8 cellular contexts compared by ENCODE assay signal in genomic region chr5:115460476-115460875, GRCh38.
DNase-seq lines count a peak whose midpoint lies in the region; ATAC-seq and TF ChIP-seq lines count a peak whose summit lies in the region.

No MANE protein-coding gene starts in this region.

- H3K9me3 ChIP-seq in gastrocnemius medialis (no peaks in the 10 kb centered on the region), MM.1S (replicated peaks; ENCODE audit: insufficient read depth, low read length) (no peaks in the 10 kb centered on the region)

- no peaks in the 10 kb centered on the region for H3F3A ChIP-seq in MM.1S (ENCODE audit: insufficient read depth, low read length)

- no peaks in the 10 kb centered on the region for H4K20me1 ChIP-seq in MM.1S (ENCODE audit: insufficient read depth, low read length)

- H3K79me2 ChIP-seq in MM.1S (ENCODE audit: low read length) = no peaks in the 10 kb centered on the region

- no peaks in the 10 kb centered on the region for H3K9me2 ChIP-seq in MM.1S (replicated peaks; ENCODE audit: insufficient read depth, low read length)

- DNase-seq in AG20443 (ENCODE audit: low spot score) (peak; percentile 45), astrocyte of the spinal cord (ENCODE audit: low read depth, low spot score) (peak; percentile 72), gastrocnemius medialis (peak; percentile 62 to 76), Kasumi-1 (lab: John Stamatoyannopoulos, UW) (no peak), MM.1S (no peak), DMS79 (lab: John Stamatoyannopoulos, UW) (no peak)

- H3K4me3 ChIP-seq in astrocyte of the spinal cord (ENCODE audit: low read depth, low read length) (no peak overlapping the region), gastrocnemius medialis (no peak overlapping the region), MM.1S (ENCODE audit: low read length) (no peak overlapping the region)

- TF ChIP-seq CTCF in astrocyte of the spinal cord (IDR thresholded peaks at IDR 0.05; ENCODE audit: low read depth, low read length) = no peak
- TF ChIP-seq CTCF in gastrocnemius medialis (IDR thresholded peaks at IDR 0.05 in 4 of 5, conservative IDR thresholded peaks at IDR 0.05 in 1 of 5) = no peak
- no peak for TF ChIP-seq CTCF in MM.1S (IDR thresholded peaks at IDR 0.05; ENCODE audit: low read length)

- no peaks in the 10 kb centered on the region for H3K36me3 ChIP-seq in gastrocnemius medialis
- H3K36me3 ChIP-seq in MM.1S (replicated peaks; ENCODE audit: insufficient read depth, low read length) = no peaks in the 10 kb centered on the region

- intact Hi-C loops in gastrocnemius medialis (cut with DNase I; ENCODE audit: low total_unique reads) = loop anchor here (2.0 kb wide), 1 partner anchor 82 kb away; no protein-coding TSS in a partner anchor

- ATAC-seq in GM19035 (IDR thresholded peaks at IDR 0.05; ENCODE audit: unreplicated experiment) (peak; percentile 77), HG03442 (IDR thresholded peaks at IDR 0.05; ENCODE audit: unreplicated experiment) (peak; percentile 77), gastrocnemius medialis (peak; percentile 78 to 85)

- H3K27me3 ChIP-seq in gastrocnemius medialis (no peaks in the 10 kb centered on the region), MM.1S (replicated peaks; ENCODE audit: insufficient read depth, low read length) (no peaks in the 10 kb centered on the region)

- H3K4me2 ChIP-seq in MM.1S (ENCODE audit: low read depth, low read length) = no peak overlapping the region

- H3K27ac ChIP-seq in gastrocnemius medialis (peak overlapping the region; percentile 64 to 80 (median 74)), MM.1S (ENCODE audit: low read length) (no peak overlapping the region)

- no peak overlapping the region for H2AFZ ChIP-seq in MM.1S (ENCODE audit: low read length)

- no peak overlapping the region for H3K9ac ChIP-seq in MM.1S (ENCODE audit: low read length)

- H3K4me1 ChIP-seq in gastrocnemius medialis (peaks cover 42 to 46% of the 10 kb centered on the region in 2 donors), MM.1S (ENCODE audit: low read length) (no peaks in the 10 kb centered on the region)

- TF ChIP-seq POLR2A in gastrocnemius medialis (IDR thresholded peaks at IDR 0.05) = peak; percentile 25 to 49

- in situ Hi-C loops in astrocyte of the spinal cord (cut with HindIII; ENCODE audit: low sequenced_read_pairs) = no loop called here
- in situ Hi-C loops in gastrocnemius medialis (cut with MboI; ENCODE audit: low sequenced_read_pairs in 4 of 4) = no loop called here

Comparison
In these comparisons a context has a peak if more than half of its experiments do, and no peak if none do; other contexts are left out.
1. DNase-seq: peak in AG20443 (single experiment), astrocyte of the spinal cord (single experiment) and gastrocnemius medialis (2 of 2); none in Kasumi-1 (0 of 2), MM.1S (single experiment) and DMS79 (single experiment).
2. Peak in every context shown above with its lines, with median percentiles within 50 percentile points of each other: ATAC-seq.